ENCODE assay signal across 18 cellular contexts in genomic region chr13:78655906-78656305, GRCh38. TPM values are rescaled to one million over a fixed set of nuclear protein-coding genes. Genes with fewer than 3 reads are reported as not detected.
DNase-seq lines count a peak whose midpoint lies in the region; ATAC-seq, FAIRE-seq and TF ChIP-seq lines count a peak whose summit lies in the region.
"Had no signal": no experiment of that assay in that cellular context is flagged by ENCODE, and none has a peak within 500 bp of the region (broad histone marks: within the 10 kb centered on the region; RNA-seq: fewer than 3 reads in every experiment).

No MANE protein-coding gene starts in this region.

- H3K27ac Mint-ChIP-seq in CD4-positive, CD25-positive, alpha-beta regulatory T cell: no peak overlapping the region
- peak overlapping the region; percentile 32 for H3K27ac Mint-ChIP-seq in memory B cell
- H3K27ac Mint-ChIP-seq in neural progenitor cell: no peak overlapping the region
- H3K27ac Mint-ChIP-seq: HFFc6 had no signal

- SMC1A ChIA-PET in GM12878 (lab: Charles Lee; ENCODE audit: uncharacterized antibody, unreplicated experiment): interaction anchor here (0.7 to 1.1 kb wide), 2 partner anchors 34 to 62 kb away, joined by 3 read pairs; no protein-coding TSS in a partner anchor

- H4K20me1 ChIP-seq in DND-41 (ENCODE audit: insufficient read depth, low read length) (peaks cover 54% of the 10 kb centered on the region), GM12878 (ENCODE audit: control insufficient read depth, insufficient read depth) (no peaks in the 10 kb centered on the region), neural progenitor cell (ENCODE audit: low read depth) (peaks cover 52% of the 10 kb centered on the region)

- TF ChIP-seq CTCF in DND-41 (IDR thresholded peaks at IDR 0.05; ENCODE audit: borderline replicate concordance, extremely low read depth, low read length, poor library complexity, severe bottlenecking): no peak
- no peak for TF ChIP-seq CTCF in GM12878 (IDR thresholded peaks at IDR 0.05 in 2 of 3, conservative IDR thresholded peaks at IDR 0.05 in 1 of 3; ENCODE audit: control insufficient read depth in 2 of 3, extremely low read depth in 1 of 3, insufficient read depth in 1 of 3, low read depth in 3 of 3, low read length in 3 of 3)
- no peak for TF ChIP-seq CTCF in neural progenitor cell (IDR thresholded peaks at IDR 0.05)

- H3K79me2 ChIP-seq in DND-41 (ENCODE audit: insufficient read depth, low read length): peaks cover 81% of the 10 kb centered on the region
- peaks cover 73% of the 10 kb centered on the region for H3K79me2 ChIP-seq in GM12878 (ENCODE audit: control insufficient read depth, insufficient read depth, low read length)
- peaks cover 73% of the 10 kb centered on the region for H3K79me2 ChIP-seq in neural progenitor cell (ENCODE audit: low read depth)

- no peak for TF ChIP-seq RAD21 in GM12878 (IDR thresholded peaks at IDR 0.05; ENCODE audit: insufficient read depth, low read depth, low read length)

- H3K27me3 Mint-ChIP-seq in CD4-positive, CD25-positive, alpha-beta regulatory T cell: peaks cover 10% of the 10 kb centered on the region
- no peaks in the 10 kb centered on the region for H3K27me3 Mint-ChIP-seq in memory B cell
- peaks cover 3% of the 10 kb centered on the region for H3K27me3 Mint-ChIP-seq in neural progenitor cell (ENCODE audit: insufficient read depth, low read depth)

- intact Hi-C loops in GM12878 (cut with micrococcal nuclease; ENCODE audit: unreplicated experiment): loop anchor here (10.0 kb wide), 1 partner anchor 399 kb away; no protein-coding TSS in a partner anchor

- H3K4me1 ChIP-seq in CD4-positive, CD25-positive, alpha-beta regulatory T cell (ENCODE audit: control insufficient read depth, insufficient read depth, low read length, poor library complexity, severe bottlenecking): peaks cover 25% of the 10 kb centered on the region
- H3K4me1 ChIP-seq in DND-41 (ENCODE audit: insufficient read depth, low read length) (peaks cover 63% of the 10 kb centered on the region), GM12878 (ENCODE audit: control insufficient read depth, insufficient read depth, low read length) (no peaks in the 10 kb centered on the region), neural progenitor cell (peaks cover 9% of the 10 kb centered on the region)

- no peak overlapping the region for H3K4me3 ChIP-seq in CD4-positive, CD25-positive, alpha-beta regulatory T cell (ENCODE audit: low read depth, low read length)
- H3K4me3 ChIP-seq in DND-41 (ENCODE audit: low read depth in 1 of 2, low read length in 2 of 2): no peak overlapping the region
- no peak overlapping the region for H3K4me3 ChIP-seq in GM12878
- no peak overlapping the region for H3K4me3 ChIP-seq in neural progenitor cell

- H3K4me3 Mint-ChIP-seq in CD4-positive, CD25-positive, alpha-beta regulatory T cell: peak overlapping the region in 3 of 4 donors; percentile 26 to 78 (median 39)
- no peak overlapping the region for H3K4me3 Mint-ChIP-seq in memory B cell
- no peak overlapping the region for H3K4me3 Mint-ChIP-seq in neural progenitor cell
- H3K4me3 Mint-ChIP-seq: HFFc6 had no signal

- H3K4me1 Mint-ChIP-seq in CD4-positive, CD25-positive, alpha-beta regulatory T cell: peaks cover 27 to 40% (median 36%) of the 10 kb centered on the region in 4 donors
- H3K4me1 Mint-ChIP-seq in memory B cell (peaks cover 27% of the 10 kb centered on the region), neural progenitor cell (peaks cover 12% of the 10 kb centered on the region)

- no TSS peak for BruUV-seq in GM12878 (replicated peaks; lab: Mats Ljungman, UMichigan)

- no peak overlapping the region for H3K9ac ChIP-seq in DND-41 (ENCODE audit: low read depth, low read length)
- no peak overlapping the region for H3K9ac ChIP-seq in GM12878 (ENCODE audit: control insufficient read depth, insufficient read depth, low read length)
- H3K9ac ChIP-seq in neural progenitor cell: no peak overlapping the region

- POLR2A ChIA-PET in GM12878 (lab: Charles Lee): no interaction called here

- no peak for ATAC-seq in CD4-positive, CD25-positive, alpha-beta regulatory T cell (ENCODE audit: low read depth in 2 of 2)
- ATAC-seq in DND-41 (ENCODE audit: insufficient read depth, low read depth) (no peak), GM12878 (no peak), memory B cell (ENCODE audit: low read depth) (no peak)

- no peak for FAIRE-seq in GM12878 (lab: Jason Lieb, UNC)
- FAIRE-seq: H54 had no signal

- peaks cover 14% of the 10 kb centered on the region for H3F3A ChIP-seq in neural progenitor cell (ENCODE audit: low read depth)

- no peaks in the 10 kb centered on the region for H3K27me3 ChIP-seq in CD4-positive, CD25-positive, alpha-beta regulatory T cell (ENCODE audit: control insufficient read depth, insufficient read depth, low read length)
- no peaks in the 10 kb centered on the region for H3K27me3 ChIP-seq in DND-41 (ENCODE audit: insufficient read depth, low read length, poor library complexity)
- no peaks in the 10 kb centered on the region for H3K27me3 ChIP-seq in GM12878 (replicated peaks in 1 of 2; ENCODE audit: control insufficient read depth in 2 of 2, insufficient read depth in 2 of 2, low read length in 1 of 2)
- peaks cover 14% of the 10 kb centered on the region for H3K27me3 ChIP-seq in neural progenitor cell

- no peak for TF ChIP-seq POLR2A in GM12878 (IDR thresholded peaks at IDR 0.05; ENCODE audit: low read depth, low read length)

- H2AFZ ChIP-seq in DND-41 (ENCODE audit: low read depth, low read length) (no peak overlapping the region), GM12878 (ENCODE audit: control insufficient read depth, low read depth, low read length) (no peak overlapping the region), neural progenitor cell (replicated peaks) (no peak overlapping the region)

- H3K36me3 ChIP-seq in CD4-positive, CD25-positive, alpha-beta regulatory T cell (ENCODE audit: control insufficient read depth, insufficient read depth, low read length): no peaks in the 10 kb centered on the region
- H3K36me3 ChIP-seq in DND-41 (ENCODE audit: insufficient read depth, low read length): peaks cover 9% of the 10 kb centered on the region
- H3K36me3 ChIP-seq in GM12878 (ENCODE audit: control insufficient read depth in 2 of 2, insufficient read depth in 2 of 2, low read length in 1 of 2): no peaks in the 10 kb centered on the region
- no peaks in the 10 kb centered on the region for H3K36me3 ChIP-seq in neural progenitor cell

- peak overlapping the region; percentile 23 for H3K4me2 ChIP-seq in DND-41 (ENCODE audit: insufficient read depth, low read length)
- 0 out of 2 replicates have a peak overlapping the region, but pooled peaks have one; percentile 28 for H3K4me2 ChIP-seq in GM12878 (ENCODE audit: control insufficient read depth, insufficient read depth)
- H3K4me2 ChIP-seq in neural progenitor cell: no peak overlapping the region

- H3K27ac ChIP-seq in CD4-positive, CD25-positive, alpha-beta regulatory T cell (ENCODE audit: insufficient read depth, low read length, poor library complexity, severe bottlenecking): no peak overlapping the region
- H3K27ac ChIP-seq in DND-41 (ENCODE audit: low read length) (no peak overlapping the region), GM12878 (ENCODE audit: control insufficient read depth, insufficient read depth) (no peak overlapping the region), neural progenitor cell (no peak overlapping the region)

- RAD21 ChIA-PET in GM12878 (lab: Charles Lee; ENCODE audit: unreplicated experiment): no interaction called here

- CTCF ChIA-PET in GM12878 (lab: Yijun Ruan, JAX): no interaction called here

- H3K9me3 ChIP-seq in CD4-positive, CD25-positive, alpha-beta regulatory T cell (ENCODE audit: control insufficient read depth in 2 of 2, low read length in 2 of 2): no peaks in the 10 kb centered on the region
- H3K9me3 ChIP-seq in DND-41 (ENCODE audit: insufficient read depth, low read length, severe bottlenecking) (no peaks in the 10 kb centered on the region), GM12878 (replicated peaks; ENCODE audit: control insufficient read depth, insufficient read depth, low read length) (no peaks in the 10 kb centered on the region), neural progenitor cell (ENCODE audit: low read depth) (no peaks in the 10 kb centered on the region)

- in situ Hi-C loops in GM12878 (cut with MboI): no loop called here

- DNase-seq in CD4-positive, CD25-positive, alpha-beta regulatory T cell: no peak
- no peak for DNase-seq in DND-41
- no peak for DNase-seq in GM12878 (ENCODE audit: low read depth, low spot score)
- no peak for DNase-seq in memory B cell (ENCODE audit: low spot score in 2 of 2)
- no peak for DNase-seq in HT-29 (ENCODE audit: low spot score)
- no peak for DNase-seq in neural progenitor cell (ENCODE audit: low spot score)
- no peak for DNase-seq in activated gamma-delta T cell (lab: John Stamatoyannopoulos, UW)
- DNase-seq: ACHN, AML-193, Calu3, DMS53, HFFc6, MM.1S, NCI-H1092 treated with DMSO at 0.1 percent for 48 hours, NCI-H2081 treated with DMSO at 0.1 percent for 48 hours, NCI-H69, RPMI8226 had no signal

- no peaks in the 10 kb centered on the region for H3K9me3 Mint-ChIP-seq in CD4-positive, CD25-positive, alpha-beta regulatory T cell
- H3K9me3 Mint-ChIP-seq in memory B cell (no peaks in the 10 kb centered on the region), neural progenitor cell (no peaks in the 10 kb centered on the region)
- H3K9me3 Mint-ChIP-seq: HFFc6 had no signal

- TF ChIP-seq EP300 in GM12878 (IDR thresholded peaks at IDR 0.05; ENCODE audit: borderline replicate concordance in 1 of 2, control insufficient read depth in 1 of 2, low read depth in 2 of 2, low read length in 2 of 2): no peak

- peaks cover 7% of the 10 kb centered on the region for H3K36me3 Mint-ChIP-seq in CD4-positive, CD25-positive, alpha-beta regulatory T cell
- peaks cover 3% of the 10 kb centered on the region for H3K36me3 Mint-ChIP-seq in memory B cell
- peaks cover 17% of the 10 kb centered on the region for H3K36me3 Mint-ChIP-seq in neural progenitor cell

RNA-seq across cellular contexts. Expression of gene OBI1, which starts 3.0 kb away (rescaled TPM):
- 5.4 TPM for total RNA-seq in CD4-positive, CD25-positive, alpha-beta regulatory T cell
- polyA plus RNA-seq in CD4-positive, CD25-positive, alpha-beta regulatory T cell: 10 to 100 TPM; 10.5 to 14.3 (median 11.5) TPM
- 20.5 and 21.3 TPM in 2 replicates for total RNA-seq in GM12878 (2013; cell fraction: nucleolus; rRNA removed)
- 20.5 and 24.3 TPM in 2 replicates for total RNA-seq in GM12878 (2014; rRNA removed)
- 33.3 and 34.2 TPM in 2 replicates for total RNA-seq in GM12878 (2014; rRNA removed; fragmentation: Illumina TruSeq; extraction: Trizol)
- 19.1 and 20.0 TPM in 2 replicates for total RNA-seq in GM12878 (2021)
- polyA plus RNA-seq in GM12878 (2011; ENCODE audit: low read depth): 6.2 TPM
- polyA plus RNA-seq in GM12878 (2011; rRNA removed): 23.5 and 35.9 TPM in 2 replicates
- 6.8 and 7.1 TPM in 2 replicates for polyA plus RNA-seq in GM12878 (2011; cell fraction: cytosol; rRNA removed)
- polyA plus RNA-seq in GM12878 (2011; cell fraction: nucleus; rRNA removed): 10.2 and 11.6 TPM in 2 replicates
- polyA plus RNA-seq in GM12878 (2012): 8.6 and 11.8 TPM in 2 replicates
- 33.2 and 37.3 TPM in 2 replicates for polyA plus RNA-seq in GM12878 (2014; fragmentation: Illumina TruSeq; extraction: Trizol)
- polyA plus RNA-seq in GM12878 (2014; fragmentation: Nextera tagmentation; extraction: Ambion mirVana): 10 to 100 TPM; 15.5 to 18.1 TPM
- polyA plus RNA-seq in GM12878 (2014; rRNA removed): 11.8 and 16.6 TPM in 2 replicates
- 10 to 100 TPM; 29.1 to 29.2 TPM for polyA plus RNA-seq in GM12878 (2016; fragmentation: Nextera tagmentation; extraction: Ambion mirVana)
- 13.1 and 22.0 TPM in 2 replicates for polyA minus RNA-seq in GM12878 (2011; rRNA and poly(A)+ RNA removed)
- 6.7 and 8.5 TPM in 2 replicates for polyA minus RNA-seq in GM12878 (2011; cell fraction: cytosol; rRNA and poly(A)+ RNA removed)
- polyA minus RNA-seq in GM12878 (2011; cell fraction: nucleus; rRNA and poly(A)+ RNA removed): 10.2 and 15.7 TPM in 2 replicates
- total RNA-seq in HT-29 (2014; rRNA removed; shearing (Covaris generic)): 6.8 TPM in 2 replicates
- total RNA-seq in neural progenitor cell (ENCODE audit: low replicate concordance): 22.2 and 36.9 TPM in 2 replicates

RNA-seq across cellular contexts. Expression of gene POU4F1, which starts 52.6 kb away (rescaled TPM):
- total RNA-seq in CD4-positive, CD25-positive, alpha-beta regulatory T cell: 0.22 TPM
- polyA plus RNA-seq in CD4-positive, CD25-positive, alpha-beta regulatory T cell: not detected
- 0.10 TPM in 2 replicates for total RNA-seq in GM12878 (2013; cell fraction: nucleolus; rRNA removed)
- total RNA-seq in GM12878 (2014; rRNA removed) (not detected in 2 replicates), GM12878 (2014; rRNA removed; fragmentation: Illumina TruSeq; extraction: Trizol) (not detected in 2 replicates), GM12878 (2021) (0.05 TPM in 2 replicates), neural progenitor cell (ENCODE audit: low replicate concordance) (1.6 and 2.0 TPM in 2 replicates)
- 0.08 TPM for polyA plus RNA-seq in GM12878 (2011; ENCODE audit: low read depth)
- polyA plus RNA-seq in GM12878 (2011; rRNA removed) (0.14 and 0.26 TPM in 2 replicates), GM12878 (2014; fragmentation: Illumina TruSeq; extraction: Trizol) (0.01 TPM in 1 of 2 replicates, not detected in the other), GM12878 (2014; fragmentation: Nextera tagmentation; extraction: Ambion mirVana) (under 1 TPM in 1 of 2 experiments, not detected in 1; 0.02 TPM), GM12878 (2014; rRNA removed) (0.01 TPM in 1 of 2 replicates, not detected in the other), GM12878 (2016; fragmentation: Nextera tagmentation; extraction: Ambion mirVana) (not detected)
- polyA plus RNA-seq in GM12878 (2011; cell fraction: cytosol; rRNA removed): 0.08 and 0.10 TPM in 2 replicates
- polyA plus RNA-seq in GM12878 (2011; cell fraction: nucleus; rRNA removed): 0.60 and 0.86 TPM in 2 replicates
- polyA plus RNA-seq in GM12878 (2012): 0.10 and 0.22 TPM in 2 replicates
- 0.05 TPM in 1 of 2 replicates, not detected in the other for polyA minus RNA-seq in GM12878 (2011; rRNA and poly(A)+ RNA removed)
- polyA minus RNA-seq in GM12878 (2011; cell fraction: cytosol; rRNA and poly(A)+ RNA removed): not detected in 2 replicates
- polyA minus RNA-seq in GM12878 (2011; cell fraction: nucleus; rRNA and poly(A)+ RNA removed): 0.12 and 0.29 TPM in 2 replicates
- total RNA-seq in HT-29 (2014; rRNA removed; shearing (Covaris generic)): not detected in 2 replicates
- total RNA-seq: HFFc6 had no signal

Comparison
In these comparisons a context has a peak if more than half of its experiments do, and no peak if none do; other contexts are left out.
1. H3K4me3 Mint-ChIP-seq: peak in CD4-positive, CD25-positive, alpha-beta regulatory T cell (3 of 4); none in memory B cell (single experiment) and neural progenitor cell (single experiment).